23 cellular contexts compared by ENCODE assay signal in genomic region chr15:98730860-98731711, GRCh38.
DNase-seq lines count a peak whose midpoint lies in the region; ATAC-seq and TF ChIP-seq lines count a peak whose summit lies in the region.
"Had no signal": no experiment of that assay in that cellular context is flagged by ENCODE, and none has a peak within 500 bp of the region (broad histone marks: within the 10 kb centered on the region; RNA-seq: fewer than 3 reads in every experiment).

No MANE protein-coding gene starts in this region.

- H4K20me1 ChIP-seq in neural progenitor cell (ENCODE audit: low read depth) = peaks cover 100% of the 10 kb centered on the region

- H3K4me1 Mint-ChIP-seq in activated T-helper 2 cell treated with anti-CD3 and anti-CD28 coated beads, Interferon-gamma antibody, Interleukin-2, Interleukin-4, amounts not matched to agents 10 μg/mL and 5 μg/mL and 100 μg/mL, durations not matched to agents 14 hours and 24 hours and 36 hours (ENCODE audit: low read depth) = peaks cover 26% of the 10 kb centered on the region
- H3K4me1 Mint-ChIP-seq in neural progenitor cell = peaks cover 42% of the 10 kb centered on the region

- H3F3A ChIP-seq in neural progenitor cell (ENCODE audit: low read depth) = peaks cover 6% of the 10 kb centered on the region

- H3K9me3 Mint-ChIP-seq in activated naive CD4-positive, alpha-beta T cell treated with anti-CD3 and anti-CD28 coated beads, Interleukin-2, amount 50 U/mL, for 72 hours = no peaks in the 10 kb centered on the region
- H3K9me3 Mint-ChIP-seq in activated T-helper 2 cell treated with anti-CD3 and anti-CD28 coated beads, Interferon-gamma antibody, Interleukin-2, Interleukin-4, amounts not matched to agents 10 μg/mL and 5 μg/mL and 100 μg/mL, durations not matched to agents 14 hours and 24 hours and 36 hours = no peaks in the 10 kb centered on the region
- peaks cover 9% of the 10 kb centered on the region for H3K9me3 Mint-ChIP-seq in neural progenitor cell
- H3K9me3 Mint-ChIP-seq: activated T-cell treated with anti-CD3 and anti-CD28 coated beads, Interleukin-2, amount 50 U/mL, for 72 hours; stimulated activated memory B cell treated with anti-CD40 and anti-IgM and Interleukin-4, amounts not matched to agents 10 μg/mL and 1 μg/mL and 100 μg/mL, for 72 hours had no signal

- no peaks in the 10 kb centered on the region for H3K27me3 Mint-ChIP-seq in activated T-helper 2 cell treated with anti-CD3 and anti-CD28 coated beads, Interferon-gamma antibody, Interleukin-2, Interleukin-4, amounts not matched to agents 10 μg/mL and 5 μg/mL and 100 μg/mL, durations not matched to agents 14 hours and 24 hours and 36 hours (ENCODE audit: low read depth)
- no peaks in the 10 kb centered on the region for H3K27me3 Mint-ChIP-seq in neural progenitor cell (ENCODE audit: insufficient read depth, low read depth)
- H3K27me3 Mint-ChIP-seq: activated naive CD8-positive, alpha-beta T cell; brain; stimulated activated memory B cell treated with anti-CD40 and anti-IgM and Interleukin-4, amounts not matched to agents 10 μg/mL and 1 μg/mL and 100 μg/mL, for 72 hours; type B pancreatic cell had no signal

- intact Hi-C loops in activated T-helper 2 cell treated with anti-CD3 and anti-CD28 coated beads, Interferon-gamma antibody, Interleukin-2, Interleukin-4, amounts not matched to agents 10 μg/mL and 5 μg/mL and 100 μg/mL, durations not matched to agents 14 hours and 24 hours and 36 hours (cut with micrococcal nuclease) = no loop called here

- no peaks in the 10 kb centered on the region for H3K9me3 ChIP-seq in suprapubic skin
- H3K9me3 ChIP-seq in neural progenitor cell (ENCODE audit: low read depth) = no peaks in the 10 kb centered on the region
- H3K9me3 ChIP-seq: colonic mucosa, left lung, neutrophil, SJSA1 had no signal

- no peaks in the 10 kb centered on the region for H3K36me3 Mint-ChIP-seq in activated naive CD4-positive, alpha-beta T cell treated with anti-CD3 and anti-CD28 coated beads, Interleukin-2, amount 50 U/mL, for 72 hours
- H3K36me3 Mint-ChIP-seq in activated T-helper 2 cell treated with anti-CD3 and anti-CD28 coated beads, Interferon-gamma antibody, Interleukin-2, Interleukin-4, amounts not matched to agents 10 μg/mL and 5 μg/mL and 100 μg/mL, durations not matched to agents 14 hours and 24 hours and 36 hours (ENCODE audit: low read depth) = no peaks in the 10 kb centered on the region
- H3K36me3 Mint-ChIP-seq in neural progenitor cell = peaks cover 13% of the 10 kb centered on the region
- H3K36me3 Mint-ChIP-seq: activated naive CD8-positive, alpha-beta T cell; stimulated activated memory B cell treated with anti-CD40 and anti-IgM and Interleukin-4, amounts not matched to agents 10 μg/mL and 1 μg/mL and 100 μg/mL, for 72 hours had no signal

- TF ChIP-seq POLR2A in suprapubic skin (IDR thresholded peaks at IDR 0.05) = no peak

- H3K4me1 ChIP-seq in suprapubic skin (peaks cover 58% of the 10 kb centered on the region), neural progenitor cell (peaks cover 52% of the 10 kb centered on the region)
- H3K4me1 ChIP-seq: colonic mucosa had no signal

- H3K79me2 ChIP-seq in neural progenitor cell (ENCODE audit: low read depth) = peaks cover 98% of the 10 kb centered on the region

- ATAC-seq in activated naive CD4-positive, alpha-beta T cell treated with anti-CD3 and anti-CD28 coated beads, Interleukin-2, amount 50 U/mL, for 72 hours = peak; percentile 48 to 49
- no peak for ATAC-seq in HG02759 (IDR thresholded peaks at IDR 0.05; ENCODE audit: unreplicated experiment)
- ATAC-seq: activated CD8-positive, alpha-beta T cell treated with anti-CD3 and anti-CD28 coated beads, Interleukin-2, amount 10 ng/mL, durations not matched to agents 7 days and 5 days; left lung; stimulated activated memory B cell treated with anti-CD40 and anti-IgM and Interleukin-4, amounts not matched to agents 10 μg/mL and 1 μg/mL and 100 μg/mL, for 72 hours had no signal

- no peak overlapping the region for H3K9ac ChIP-seq in neural progenitor cell

- H3K27me3 ChIP-seq in suprapubic skin (no peaks in the 10 kb centered on the region), neural progenitor cell (no peaks in the 10 kb centered on the region)
- H3K27me3 ChIP-seq: colonic mucosa, left lung, neutrophil, SJSA1 had no signal

- no peak for TF ChIP-seq EP300 in suprapubic skin (IDR thresholded peaks at IDR 0.05)

- WGBS in suprapubic skin = 87% methylated on average over 13 of the region's 13 CpGs

- no peak overlapping the region for H3K4me3 ChIP-seq in suprapubic skin
- no peak overlapping the region for H3K4me3 ChIP-seq in neural progenitor cell
- H3K4me3 ChIP-seq: colonic mucosa, left lung, SJSA1 had no signal

- no peak overlapping the region for H3K4me3 Mint-ChIP-seq in activated T-helper 2 cell treated with anti-CD3 and anti-CD28 coated beads, Interferon-gamma antibody, Interleukin-2, Interleukin-4, amounts not matched to agents 10 μg/mL and 5 μg/mL and 100 μg/mL, durations not matched to agents 14 hours and 24 hours and 36 hours (ENCODE audit: low read depth)
- no peak overlapping the region for H3K4me3 Mint-ChIP-seq in neural progenitor cell
- H3K4me3 Mint-ChIP-seq: activated CD8-positive, alpha-beta T cell treated with anti-CD3 and anti-CD28 coated beads, Interleukin-2, amount 10 ng/mL, durations not matched to agents 7 days and 5 days; activated naive CD8-positive, alpha-beta T cell; activated T-cell treated with anti-CD3 and anti-CD28 coated beads, Interleukin-2, amount 50 U/mL, for 72 hours; brain; stimulated activated memory B cell treated with anti-CD40 and anti-IgM and Interleukin-4, amounts not matched to agents 10 μg/mL and 1 μg/mL and 100 μg/mL, for 72 hours; type B pancreatic cell had no signal

- H2AFZ ChIP-seq in neural progenitor cell (replicated peaks) = no peak overlapping the region

- no peaks in the 10 kb centered on the region for H3K36me3 ChIP-seq in suprapubic skin
- H3K36me3 ChIP-seq in neural progenitor cell = no peaks in the 10 kb centered on the region
- H3K36me3 ChIP-seq: colonic mucosa, left lung, neutrophil had no signal

- DNase-seq in activated naive CD4-positive, alpha-beta T cell treated with anti-CD3 and anti-CD28 coated beads, Interleukin-2, amount 50 U/mL, for 72 hours (ENCODE audit: low spot score in 2 of 2) = no peak
- no peak for DNase-seq in activated naive CD4-positive, alpha-beta T cell (lab: John Stamatoyannopoulos, UW)
- DNase-seq in activated T-helper 2 cell treated with anti-CD3 and anti-CD28 coated beads, Interferon-gamma antibody, Interleukin-2, Interleukin-4, amounts not matched to agents 10 μg/mL and 5 μg/mL and 100 μg/mL, durations not matched to agents 14 hours and 24 hours and 36 hours (ENCODE audit: low spot score) = no peak
- DNase-seq in kidney tubule cell (ENCODE audit: low spot score) (peak; percentile 88), suprapubic skin (ENCODE audit: low spot score in 2 of 2) (no peak), neural progenitor cell (ENCODE audit: low spot score) (no peak), NCI-H1092 treated with DMSO at 0.1 percent for 48 hours (lab: John Stamatoyannopoulos, UW) (no peak)
- DNase-seq: 8988T; activated CD4-positive, CD25-positive, alpha-beta regulatory T cell; activated CD8-positive, alpha-beta T cell treated with anti-CD3 and anti-CD28 coated beads, Interleukin-2, amount 10 ng/mL, durations not matched to agents 7 days and 5 days; activated T-cell treated with anti-CD3 and anti-CD28 coated beads, Interleukin-2, amount 50 U/mL, for 72 hours; colonic mucosa; left lung; NCI-H1105 treated with DMSO at 0.1 percent for 48 hours; NCI-H526 treated with DMSO at 0.1 percent for 48 hours; retina had no signal

- no peak overlapping the region for H3K4me2 ChIP-seq in neural progenitor cell

- H3K27ac Mint-ChIP-seq in activated naive CD4-positive, alpha-beta T cell treated with anti-CD3 and anti-CD28 coated beads, Interleukin-2, amount 50 U/mL, for 72 hours = no peak overlapping the region
- H3K27ac Mint-ChIP-seq in activated T-helper 2 cell treated with anti-CD3 and anti-CD28 coated beads, Interferon-gamma antibody, Interleukin-2, Interleukin-4, amounts not matched to agents 10 μg/mL and 5 μg/mL and 100 μg/mL, durations not matched to agents 14 hours and 24 hours and 36 hours = peak overlapping the region; percentile 4
- no peak overlapping the region for H3K27ac Mint-ChIP-seq in neural progenitor cell
- H3K27ac Mint-ChIP-seq: activated CD8-positive, alpha-beta T cell treated with anti-CD3 and anti-CD28 coated beads, Interleukin-2, amount 10 ng/mL, durations not matched to agents 7 days and 5 days; activated naive CD8-positive, alpha-beta T cell; activated T-cell treated with anti-CD3 and anti-CD28 coated beads, Interleukin-2, amount 50 U/mL, for 72 hours; stimulated activated memory B cell treated with anti-CD40 and anti-IgM and Interleukin-4, amounts not matched to agents 10 μg/mL and 1 μg/mL and 100 μg/mL, for 72 hours had no signal

- H3K27ac ChIP-seq in suprapubic skin (peak overlapping the region; percentile 1), neural progenitor cell (no peak overlapping the region)
- H3K27ac ChIP-seq: colonic mucosa, left lung, neutrophil had no signal

- TF ChIP-seq CTCF in suprapubic skin (IDR thresholded peaks at IDR 0.05) (no peak), neural progenitor cell (IDR thresholded peaks at IDR 0.05) (no peak)
